1 cellular context compared by ENCODE assay signal in genomic region chr4:12926189-12927066, GRCh38.
TF ChIP-seq lines count a peak whose summit lies in the region.

No MANE protein-coding gene starts in this region.

TF ChIP-seq in HepG2, 621 proteins besides CTCF, POLR2A, EP300 and RAD21 (continued from another document and continues in another):
- TF ChIP-seq ZSCAN5A (CRISPR knock-in tag; IDR thresholded peaks at IDR 0.05; ENCODE audit: borderline replicate concordance) (0 out of 2 replicates have a peak, but pooled peaks have one; percentile 69), TBP (CRISPR knock-in tag; IDR thresholded peaks at IDR 0.05) (no peak), TOE1 (CRISPR knock-in tag; IDR thresholded peaks at IDR 0.05) (no peak), FOXJ3 (CRISPR knock-in tag; IDR thresholded peaks at IDR 0.05; ENCODE audit: borderline replicate concordance) (peak; percentile 78; the same call in 1 of the 2 replicates), NR2F6 (IDR thresholded peaks at IDR 0.05) (no peak), NR2F6 (CRISPR knock-in tag; IDR thresholded peaks at IDR 0.05) (peak; percentile 35; the same call in 1 of the 2 replicates), ZNF740 (CRISPR knock-in tag; IDR thresholded peaks at IDR 0.05) (no peak), FOXP1 (IDR thresholded peaks at IDR 0.05) (peak; percentile 42; the same call in 1 of the 2 replicates), FOXP1 (CRISPR knock-in tag; IDR thresholded peaks at IDR 0.05) (peak; percentile 97), NPAS2 (CRISPR knock-in tag; IDR thresholded peaks at IDR 0.05; ENCODE audit: borderline replicate concordance) (no peak), TFE3 (CRISPR knock-in tag; IDR thresholded peaks at IDR 0.05) (no peak), ATF7 (IDR thresholded peaks at IDR 0.05) (no peak), ATF7 (CRISPR knock-in tag; IDR thresholded peaks at IDR 0.05) (no peak), DNMT1 (CRISPR knock-in tag; IDR thresholded peaks at IDR 0.05) (no peak), SOX6 (IDR thresholded peaks at IDR 0.05) (no peak), SOX6 (CRISPR knock-in tag; IDR thresholded peaks at IDR 0.05) (peak; percentile 80), PHF8 (CRISPR knock-in tag; IDR thresholded peaks at IDR 0.05) (0 out of 2 replicates have a peak, but pooled peaks have one; percentile 21), GLMP (CRISPR knock-in tag; IDR thresholded peaks at IDR 0.05; ENCODE audit: borderline replicate concordance) (no peak), ZMYM2 (CRISPR knock-in tag; IDR thresholded peaks at IDR 0.05) (no peak), ARHGAP35 (CRISPR knock-in tag; IDR thresholded peaks at IDR 0.05; ENCODE audit: borderline replicate concordance) (no peak), MTA1 (CRISPR knock-in tag; IDR thresholded peaks at IDR 0.05; ENCODE audit: borderline replicate concordance) (no peak), BRD4 (CRISPR knock-in tag; IDR thresholded peaks at IDR 0.05) (0 out of 2 replicates have a peak, but pooled peaks have one; percentile 21), ERF (CRISPR knock-in tag; IDR thresholded peaks at IDR 0.05) (0 out of 2 replicates have a peak, but pooled peaks have one; percentile 31), ZNF138 (CRISPR knock-in tag; IDR thresholded peaks at IDR 0.05; ENCODE audit: low read depth) (no peak), TFDP1 (CRISPR knock-in tag; IDR thresholded peaks at IDR 0.05; ENCODE audit: borderline replicate concordance) (no peak), SATB2 (CRISPR knock-in tag; IDR thresholded peaks at IDR 0.05) (no peak), ZNF761 (CRISPR knock-in tag; conservative IDR thresholded peaks at IDR 0.05) (no peak), GZF1 (CRISPR knock-in tag; IDR thresholded peaks at IDR 0.05) (no peak), ZBTB8A (CRISPR knock-in tag; IDR thresholded peaks at IDR 0.05; ENCODE audit: borderline replicate concordance, low read depth) (no peak), NFE2 (CRISPR knock-in tag; IDR thresholded peaks at IDR 0.05) (no peak), ZNF704 (CRISPR knock-in tag; IDR thresholded peaks at IDR 0.05; ENCODE audit: borderline replicate concordance) (no peak), HNF1B (CRISPR knock-in tag; IDR thresholded peaks at IDR 0.05) (peak; percentile 68; the same call in 1 of the 2 replicates), NR0B2 (CRISPR knock-in tag; IDR thresholded peaks at IDR 0.05) (no peak), ATAD3A (CRISPR knock-in tag; IDR thresholded peaks at IDR 0.05) (no peak), EEA1 (CRISPR knock-in tag; IDR thresholded peaks at IDR 0.05; ENCODE audit: borderline replicate concordance) (no peak), ZNF264 (CRISPR knock-in tag; IDR thresholded peaks at IDR 0.05) (no peak), POLR2AphosphoS5 (IDR thresholded peaks at IDR 0.05; ENCODE audit: low read depth, low read length) (no peak; the same call in 1 of the 2 replicates), REL (CRISPR knock-in tag; conservative IDR thresholded peaks at IDR 0.05) (no peak), ZNF75D (CRISPR knock-in tag; IDR thresholded peaks at IDR 0.05; ENCODE audit: borderline replicate concordance) (no peak), KAT2B (IDR thresholded peaks at IDR 0.05; ENCODE audit: borderline replicate concordance, low read depth, low read length) (no peak), ZNF780A (CRISPR knock-in tag; IDR thresholded peaks at IDR 0.05) (no peak), NFIB (CRISPR knock-in tag; IDR thresholded peaks at IDR 0.05; ENCODE audit: borderline replicate concordance) (no peak), ZNF431 (CRISPR knock-in tag; IDR thresholded peaks at IDR 0.05; ENCODE audit: borderline replicate concordance, low read depth) (no peak), LCORL (IDR thresholded peaks at IDR 0.05) (no peak), LCORL (CRISPR knock-in tag; IDR thresholded peaks at IDR 0.05) (peak; percentile 64; the same call in 1 of the 2 replicates), ELK4 (CRISPR knock-in tag; IDR thresholded peaks at IDR 0.05; ENCODE audit: borderline replicate concordance) (no peak), ZBTB1 (CRISPR knock-in tag; IDR thresholded peaks at IDR 0.05; ENCODE audit: borderline replicate concordance) (no peak), NFAT5 (CRISPR knock-in tag; IDR thresholded peaks at IDR 0.05) (no peak), CEBPG (CRISPR knock-in tag; IDR thresholded peaks at IDR 0.05) (peak; percentile 61), BORCS8-MEF2B (CRISPR knock-in tag; IDR thresholded peaks at IDR 0.05) (no peak), ELF1 (CRISPR knock-in tag; IDR thresholded peaks at IDR 0.05) (0 out of 2 replicates have a peak, but pooled peaks have one; percentile 22), SRF (IDR thresholded peaks at IDR 0.05; ENCODE audit: low read depth, low read length) (no peak), ZNF841 (CRISPR knock-in tag; IDR thresholded peaks at IDR 0.05; ENCODE audit: borderline replicate concordance) (no peak), ETV5 (CRISPR knock-in tag; IDR thresholded peaks at IDR 0.05; ENCODE audit: borderline replicate concordance) (peak; percentile 39; the same call in 1 of the 2 replicates), ZNF589 (CRISPR knock-in tag; conservative IDR thresholded peaks at IDR 0.05) (no peak), ZNF543 (CRISPR knock-in tag; IDR thresholded peaks at IDR 0.05) (no peak), GPN1 (CRISPR knock-in tag; IDR thresholded peaks at IDR 0.05; ENCODE audit: borderline replicate concordance) (no peak), ZFP82 (CRISPR knock-in tag; IDR thresholded peaks at IDR 0.05; ENCODE audit: borderline replicate concordance) (no peak), ZMAT3 (CRISPR knock-in tag; conservative IDR thresholded peaks at IDR 0.05) (no peak), PAF1 (CRISPR knock-in tag; IDR thresholded peaks at IDR 0.05) (no peak)
